Comparison of ENCODE assay signal across 9 cellular contexts in genomic region chr9:70639853-70640814, GRCh38.
DNase-seq lines count a peak whose midpoint lies in the region; ATAC-seq and TF ChIP-seq lines count a peak whose summit lies in the region.
"Had no signal": no experiment of that assay in that cellular context is flagged by ENCODE, and none has a peak within 500 bp of the region (broad histone marks: within the 10 kb centered on the region; RNA-seq: fewer than 3 reads in every experiment).

No MANE protein-coding gene starts in this region.

- no peaks in the 10 kb centered on the region for H3K9me3 Mint-ChIP-seq in activated CD4-positive, alpha-beta T cell treated with anti-CD3 and anti-CD28 coated beads, Interleukin-2, amount 10 ng/mL, durations not matched to agents 24 days and 14 days
- no peaks in the 10 kb centered on the region for H3K9me3 Mint-ChIP-seq in activated CD4-positive, alpha-beta T cell treated with anti-CD3 and anti-CD28 coated beads for 36 hours (ENCODE audit: low read depth)

- H3K27me3 Mint-ChIP-seq in activated CD4-positive, alpha-beta T cell treated with anti-CD3 and anti-CD28 coated beads, Interleukin-2, amount 10 ng/mL, durations not matched to agents 24 days and 14 days, result peaks cover 5% of the 10 kb centered on the region
- H3K27me3 Mint-ChIP-seq in activated CD4-positive, alpha-beta T cell treated with anti-CD3 and anti-CD28 coated beads for 36 hours, result peaks cover 11% of the 10 kb centered on the region

- ATAC-seq in activated CD4-positive, alpha-beta T cell treated with anti-CD3 and anti-CD28 coated beads for 36 hours, result no peak
- ATAC-seq in foreskin keratinocyte, result peak; percentile 72
- no peak for ATAC-seq in GM21619 (IDR thresholded peaks at IDR 0.05; ENCODE audit: unreplicated experiment)

- H3K4me3 ChIP-seq in prostate gland, result no peak overlapping the region

- H3K27me3 ChIP-seq in foreskin keratinocyte (peaks cover 5% of the 10 kb centered on the region), prostate gland (replicated peaks; ENCODE audit: insufficient read depth) (no peaks in the 10 kb centered on the region)

- H3K36me3 Mint-ChIP-seq in activated CD4-positive, alpha-beta T cell treated with anti-CD3 and anti-CD28 coated beads, Interleukin-2, amount 10 ng/mL, durations not matched to agents 24 days and 14 days (ENCODE audit: low read depth), result no peaks in the 10 kb centered on the region
- H3K36me3 Mint-ChIP-seq in activated CD4-positive, alpha-beta T cell treated with anti-CD3 and anti-CD28 coated beads for 36 hours (ENCODE audit: low read depth), result no peaks in the 10 kb centered on the region
- H3K36me3 Mint-ChIP-seq: activated naive CD8-positive, alpha-beta T cell had no signal

- TF ChIP-seq POLR2A in prostate gland (IDR thresholded peaks at IDR 0.05), result no peak

- H3K36me3 ChIP-seq in prostate gland, result no peaks in the 10 kb centered on the region

- intact Hi-C loops in activated CD4-positive, alpha-beta T cell treated with anti-CD3 and anti-CD28 coated beads, Interleukin-2, amount 10 ng/mL, durations not matched to agents 24 days and 14 days (cut with micrococcal nuclease), result loop anchor here (2.0 to 10.0 kb wide), 2 partner anchors 361 to 605 kb away; no protein-coding TSS in a partner anchor
- intact Hi-C loops in activated CD4-positive, alpha-beta T cell treated with anti-CD3 and anti-CD28 coated beads for 36 hours (cut with DNase I, micrococcal nuclease), result loop anchor here (1.0 to 10.0 kb wide), 5 partner anchors 285 to 609 kb away; no protein-coding TSS in a partner anchor
- intact Hi-C loops in prostate gland (cut with DNase I), result loop anchor here (1.0 to 5.0 kb wide), 3 partner anchors 287 to 610 kb away; no protein-coding TSS in a partner anchor

- POLR2A ChIA-PET in activated CD4-positive, alpha-beta T cell treated with anti-CD3 and anti-CD28 coated beads for 36 hours (lab: Charles Lee), result no interaction called here

- CTCF ChIA-PET in activated CD4-positive, alpha-beta T cell treated with anti-CD3 and anti-CD28 coated beads for 36 hours (lab: Charles Lee), result interaction anchor here (0.6 to 1.6 kb wide), 16 partner anchors 9 to 792 kb away, joined by 3 to 8 read pairs (median 3); no protein-coding TSS in a partner anchor

- no peaks in the 10 kb centered on the region for H3K4me1 Mint-ChIP-seq in activated CD4-positive, alpha-beta T cell treated with anti-CD3 and anti-CD28 coated beads, Interleukin-2, amount 10 ng/mL, durations not matched to agents 24 days and 14 days
- no peaks in the 10 kb centered on the region for H3K4me1 Mint-ChIP-seq in activated CD4-positive, alpha-beta T cell treated with anti-CD3 and anti-CD28 coated beads for 36 hours

- H3K27ac ChIP-seq in foreskin keratinocyte (no peak overlapping the region), prostate gland (no peak overlapping the region)

- no peaks in the 10 kb centered on the region for H3K4me1 ChIP-seq in foreskin keratinocyte
- H3K4me1 ChIP-seq in prostate gland (replicated peaks), result no peaks in the 10 kb centered on the region

- in situ Hi-C loops in KBM-7 (cut with MboI; ENCODE audit: low pct_unique_long_range_greater_than_20kb, low sequenced_read_pairs), result loop anchor here (25.0 kb wide), 1 partner anchor 597 kb away; no protein-coding TSS in a partner anchor

- no peak overlapping the region for H3K27ac Mint-ChIP-seq in activated CD4-positive, alpha-beta T cell treated with anti-CD3 and anti-CD28 coated beads, Interleukin-2, amount 10 ng/mL, durations not matched to agents 24 days and 14 days
- no peak overlapping the region for H3K27ac Mint-ChIP-seq in activated CD4-positive, alpha-beta T cell treated with anti-CD3 and anti-CD28 coated beads for 36 hours
- H3K27ac Mint-ChIP-seq: activated naive CD8-positive, alpha-beta T cell had no signal

- peak; percentile 63 for DNase-seq in activated CD4-positive, alpha-beta T cell treated with anti-CD3 and anti-CD28 coated beads, Interleukin-2, amount 10 ng/mL, durations not matched to agents 24 days and 14 days
- DNase-seq in activated CD4-positive, alpha-beta T cell treated with anti-CD3 and anti-CD28 coated beads for 36 hours, result no peak
- DNase-seq in KBM-7 (peak; percentile 64), SKM-1 (lab: John Stamatoyannopoulos, UW; ENCODE audit: unreplicated experiment) (peak; percentile 4), foreskin keratinocyte (peak; percentile 6 to 36), prostate gland (ENCODE audit: low spot score) (peak; percentile 30)
- no peak for DNase-seq in effector CD4-positive, alpha-beta T cell

- no peaks in the 10 kb centered on the region for H3K9me3 ChIP-seq in prostate gland

- no peak overlapping the region for H3K4me3 Mint-ChIP-seq in activated CD4-positive, alpha-beta T cell treated with anti-CD3 and anti-CD28 coated beads, Interleukin-2, amount 10 ng/mL, durations not matched to agents 24 days and 14 days
- no peak overlapping the region for H3K4me3 Mint-ChIP-seq in activated CD4-positive, alpha-beta T cell treated with anti-CD3 and anti-CD28 coated beads for 36 hours
- H3K4me3 Mint-ChIP-seq: activated naive CD8-positive, alpha-beta T cell had no signal

- TF ChIP-seq CTCF in foreskin keratinocyte (conservative IDR thresholded peaks at IDR 0.05), result peak; percentile 86
- TF ChIP-seq CTCF in prostate gland (IDR thresholded peaks at IDR 0.05), result peak; percentile 21 to 80 (median 68)

- WGBS in prostate gland, result 52% methylated on average over 15 of the region's 15 CpGs

Comparison
In these comparisons a context has a peak if more than half of its experiments do, and no peak if none do; other contexts are left out.
1. DNase-seq: peak in activated CD4-positive, alpha-beta T cell treated with anti-CD3 and anti-CD28 coated beads, Interleukin-2, amount 10 ng/mL, durations not matched to agents 24 days and 14 days (single experiment), KBM-7 (single experiment), SKM-1 (single experiment), foreskin keratinocyte (2 of 2) and prostate gland (single experiment); none in activated CD4-positive, alpha-beta T cell treated with anti-CD3 and anti-CD28 coated beads for 36 hours (single experiment) and effector CD4-positive, alpha-beta T cell (single experiment).